Comparison of ENCODE assay signal across 26 cellular contexts in genomic region chr16:72487283-72487682, GRCh38.
"Had no signal": no experiment of that assay in that cellular context is flagged by ENCODE, and none has a peak within 500 bp of the region (broad histone marks: within the 10 kb centered on the region; RNA-seq: fewer than 3 reads in every experiment).

No MANE protein-coding gene starts in this region.

- H3K27ac ChIP-seq: colonic mucosa, epithelial cell of prostate, esophagus squamous epithelium, gastrocnemius medialis, heart right ventricle, left lung, lower lobe of right lung had no signal

- H3K27me3 ChIP-seq: colonic mucosa, esophagus squamous epithelium, gastrocnemius medialis, heart right ventricle, left lung had no signal

- FAIRE-seq: endometrium, islet of Langerhans, keratinocyte had no signal

- H3K4me3 ChIP-seq: colonic mucosa, esophagus squamous epithelium, gastrocnemius medialis, heart right ventricle, left lung, lower lobe of right lung, mucosa of descending colon had no signal

- ATAC-seq: effector memory CD8-positive, alpha-beta T cell; esophagus mucosa; gastrocnemius medialis; heart right ventricle; left cardiac atrium; left lung; left ventricle myocardium superior; lower lobe of right lung; mucosa of descending colon had no signal

- H3K36me3 ChIP-seq: colonic mucosa, esophagus squamous epithelium, gastrocnemius medialis, heart right ventricle, left lung, lower lobe of right lung had no signal

- H3K4me1 ChIP-seq: colonic mucosa, esophagus squamous epithelium, gastrocnemius medialis, heart right ventricle, left lung, lower lobe of right lung had no signal

- DNase-seq: colonic mucosa; cortex of kidney; effector CD8-positive, alpha-beta T cell; effector memory CD8-positive, alpha-beta T cell; endodermal cell; erythroblast; esophagus squamous epithelium; foreskin fibroblast; foreskin melanocyte; gastrocnemius medialis; glutamatergic neuron; head of caudate nucleus; heart right ventricle; hippocampal formation; left cardiac atrium; left lung; left ventricle myocardium superior; lower lobe of right lung; mesenchymal stem cell; mucosa of descending colon; naive B cell had no signal

- H3K9me3 ChIP-seq: colonic mucosa, esophagus squamous epithelium, gastrocnemius medialis, lower lobe of right lung, mucosa of descending colon had no signal
